In genomic region chrX:41407816-41408215, GRCh38 we compare ENCODE assay signal across 23 cellular contexts. TPM values are rescaled to one million over a fixed set of nuclear protein-coding genes. Genes with fewer than 3 reads are reported as not detected.
DNase-seq lines count a peak whose midpoint lies in the region; FAIRE-seq and TF ChIP-seq lines count a peak whose summit lies in the region.
"Had no signal": no experiment of that assay in that cellular context is flagged by ENCODE, and none has a peak within 500 bp of the region (broad histone marks: within the 10 kb centered on the region; RNA-seq: fewer than 3 reads in every experiment).

No MANE protein-coding gene starts in this region.

- H3K27ac ChIP-seq in HEK293 (ENCODE audit: extremely low read depth, low read depth, low read length) = no peak overlapping the region
- H3K27ac ChIP-seq in astrocyte (ENCODE audit: low read depth, low read length) = no peak overlapping the region
- no peak overlapping the region for H3K27ac ChIP-seq in RWPE1
- H3K27ac ChIP-seq: BLaER1, C4-2B, GM23248 had no signal

- no peak overlapping the region for H3K4me3 ChIP-seq in HEK293 (ENCODE audit: low read depth, low read length)
- H3K4me3 ChIP-seq in astrocyte (ENCODE audit: insufficient read depth, low read depth, low read length) = no peak overlapping the region
- H3K4me3 ChIP-seq: BLaER1, GM12878, GM23248 had no signal

- H2AFZ ChIP-seq in astrocyte (ENCODE audit: low read depth, low read length) = no peak overlapping the region
- H2AFZ ChIP-seq: GM23248 had no signal

- no peaks in the 10 kb centered on the region for H3K4me1 ChIP-seq in HEK293 (ENCODE audit: control insufficient read depth, insufficient read depth, low read length)
- no peaks in the 10 kb centered on the region for H3K4me1 ChIP-seq in astrocyte (ENCODE audit: insufficient read depth, low read length)
- H3K4me1 ChIP-seq: Caco-2 had no signal

- H3K4me2 ChIP-seq in astrocyte (ENCODE audit: low read length) = no peak overlapping the region
- H3K4me2 ChIP-seq: BLaER1 had no signal

- H3K36me3 Mint-ChIP-seq in astrocyte (ENCODE audit: low read depth, unreplicated experiment) = no peaks in the 10 kb centered on the region
- H3K36me3 Mint-ChIP-seq: CD8-positive, alpha-beta T cell had no signal

- no peaks in the 10 kb centered on the region for H3K79me2 ChIP-seq in astrocyte (ENCODE audit: insufficient read depth, low read length)

- DNase-seq in astrocyte (ENCODE audit: low read depth) = no peak
- peak; percentile 12 for DNase-seq in mesenteric fat pad (ENCODE audit: low spot score)
- DNase-seq in NCI-H510A treated with DMSO at 0.1 percent for 48 hours (lab: John Stamatoyannopoulos, UW) = no peak
- DNase-seq in activated naive CD4-positive, alpha-beta T cell (lab: John Stamatoyannopoulos, UW) = no peak
- no peak for DNase-seq in RWPE1 (ENCODE audit: low spot score)
- DNase-seq: Caco-2; CD4-positive, CD25-positive, alpha-beta regulatory T cell; CD8-positive, alpha-beta T cell; DMS 273 treated with DMSO at 0.1 percent for 48 hours; DMS79; EL; GDM1; GM23248; H7; HCEC 1CT had no signal

- peaks cover 3% of the 10 kb centered on the region for H3K4me1 Mint-ChIP-seq in astrocyte (ENCODE audit: low read depth, unreplicated experiment)
- H3K4me1 Mint-ChIP-seq: B cell had no signal

- no peak overlapping the region for H3K4me3 Mint-ChIP-seq in astrocyte (ENCODE audit: unreplicated experiment)
- H3K4me3 Mint-ChIP-seq: B cell; CD4-positive, CD25-positive, alpha-beta regulatory T cell; CD8-positive, alpha-beta T cell had no signal

- H4K20me1 ChIP-seq in astrocyte (ENCODE audit: insufficient read depth, low read length) = no peaks in the 10 kb centered on the region
- H4K20me1 ChIP-seq: BLaER1 had no signal

- H3K27me3 Mint-ChIP-seq in astrocyte (ENCODE audit: low read depth, unreplicated experiment) = no peaks in the 10 kb centered on the region
- H3K27me3 Mint-ChIP-seq: B cell; CD4-positive, CD25-positive, alpha-beta regulatory T cell had no signal

- peak; percentile 58 for FAIRE-seq in astrocyte (lab: Jason Lieb, UNC)
- FAIRE-seq: GM12878, GM19239, H1 had no signal

- no peak overlapping the region for H3K27ac Mint-ChIP-seq in astrocyte (ENCODE audit: unreplicated experiment)
- H3K27ac Mint-ChIP-seq: B cell; CD4-positive, CD25-positive, alpha-beta regulatory T cell; CD8-positive, alpha-beta T cell had no signal

- H3K9me3 ChIP-seq in HEK293 (ENCODE audit: control insufficient read depth, insufficient read depth, low read depth, low read length) (no peaks in the 10 kb centered on the region), astrocyte (ENCODE audit: insufficient read depth, low read depth, low read length) (no peaks in the 10 kb centered on the region)
- H3K9me3 ChIP-seq: BLaER1, Caco-2 had no signal

- H3K27me3 ChIP-seq in astrocyte (ENCODE audit: insufficient read depth, low read length) = no peaks in the 10 kb centered on the region

- POLR2A ChIA-PET in HEK293 (lab: Yijun Ruan, JAX) (no interaction called here), RWPE1 (lab: Yijun Ruan, JAX; ENCODE audit: low non-redundant PET) (no interaction called here)

- H3K36me3 ChIP-seq in HEK293 (ENCODE audit: control insufficient read depth in 2 of 2, insufficient read depth in 1 of 2, low read length in 2 of 2) (no peaks in the 10 kb centered on the region), astrocyte (ENCODE audit: insufficient read depth, low read length) (no peaks in the 10 kb centered on the region)
- H3K36me3 ChIP-seq: BLaER1 had no signal

- no peaks in the 10 kb centered on the region for H3K9me3 Mint-ChIP-seq in astrocyte (ENCODE audit: unreplicated experiment)
- H3K9me3 Mint-ChIP-seq: CD8-positive, alpha-beta T cell had no signal

- H3K9ac ChIP-seq in astrocyte (ENCODE audit: low read length) = no peak overlapping the region
- H3K9ac ChIP-seq: BLaER1, GM23248 had no signal

- TF ChIP-seq CTCF in HEK293 (tag by site-specific recombination; IDR thresholded peaks at IDR 0.05) = no peak
- no peak for TF ChIP-seq CTCF in astrocyte (IDR thresholded peaks at IDR 0.05; ENCODE audit: insufficient read depth, low read depth, low read length)
- no peak for TF ChIP-seq CTCF in RWPE1 (conservative IDR thresholded peaks at IDR 0.05; ENCODE audit: low read depth)

- CTCF ChIA-PET in HEK293 (lab: Yijun Ruan, JAX) (no interaction called here), RWPE1 (lab: Yijun Ruan, JAX) (interaction anchor here (0.6 kb wide), 1 partner anchor 17 kb away, joined by 5 read pairs; no protein-coding TSS in a partner anchor)

TF ChIP-seq in HEK293, 187 proteins besides CTCF, POLR2A, EP300 and RAD21:
- TF ChIP-seq ZNF140 (tag by site-specific recombination; IDR thresholded peaks at IDR 0.05) (no peak), ZSCAN5A (tag by site-specific recombination; IDR thresholded peaks at IDR 0.05) (no peak), ZNF2 (tag by site-specific recombination; IDR thresholded peaks at IDR 0.05) (no peak), ZNF302 (tag by site-specific recombination; IDR thresholded peaks at IDR 0.05; ENCODE audit: low read depth) (no peak), GLI4 (tag by site-specific recombination; IDR thresholded peaks at IDR 0.05) (no peak), ELK4 (IDR thresholded peaks at IDR 0.05; ENCODE audit: borderline replicate concordance, low read depth, low read length) (no peak), ATF2 (tag by site-specific recombination; IDR thresholded peaks at IDR 0.05; ENCODE audit: low read depth) (peak; percentile 43; the same call in 1 of the 2 replicates), KLF1 (tag by site-specific recombination; IDR thresholded peaks at IDR 0.05) (no peak), KLF10 (tag by site-specific recombination; IDR thresholded peaks at IDR 0.05) (no peak)

RNA-seq across cellular contexts. Expression of gene NYX, which starts 39.3 kb away (rescaled TPM):
- total RNA-seq in astrocyte (not detected in 2 replicates), mesenteric fat pad (not detected)
- total RNA-seq: A673; B cell; Caco-2; CD8-positive, alpha-beta T cell; GM12878; GM23248; H1; H7 had no signal
